Comparison of ENCODE assay signal across 8 cellular contexts in the genomic region with DNA sequence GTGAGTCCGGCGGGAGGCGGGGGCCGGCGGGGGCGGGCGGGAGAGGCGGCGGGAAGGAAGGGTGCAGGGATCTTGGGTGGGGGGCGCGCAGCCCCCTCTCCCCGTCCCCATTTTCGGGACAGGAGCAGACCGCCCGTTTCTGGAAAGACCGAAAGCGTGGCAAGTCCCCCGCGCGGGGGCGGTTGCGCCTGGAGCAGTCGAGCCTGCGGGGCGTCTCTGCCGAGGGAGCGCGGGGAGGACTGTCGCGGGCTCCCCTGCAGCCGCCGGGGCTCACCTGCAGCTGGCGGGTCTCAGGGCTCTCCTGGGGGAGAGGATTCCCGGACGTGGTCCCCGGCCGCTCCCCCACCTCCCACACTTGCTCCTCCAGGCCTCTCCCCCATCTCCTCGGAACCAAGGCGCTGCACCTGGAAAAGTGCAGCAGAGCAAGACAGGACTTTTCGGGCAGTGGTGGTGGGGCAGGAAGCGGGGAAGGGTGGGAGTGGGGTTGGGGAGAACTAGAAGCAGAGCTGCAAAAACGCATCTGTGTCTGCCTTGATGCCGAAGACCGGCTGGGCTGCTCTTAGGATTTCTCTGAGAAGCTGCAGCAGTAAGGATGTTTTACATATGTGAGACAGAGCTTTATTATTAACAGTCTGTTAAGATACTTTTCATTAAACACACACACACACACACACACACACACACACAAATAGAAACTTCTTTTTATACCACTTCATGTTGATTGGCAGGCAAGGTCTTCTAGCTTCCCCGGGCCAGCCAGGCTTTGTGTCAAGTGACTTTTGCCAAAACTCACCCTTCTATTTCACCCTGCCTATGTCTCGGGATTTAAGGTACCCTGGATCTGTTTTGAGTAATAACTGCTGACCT. TPM values are rescaled to one million over a fixed set of nuclear protein-coding genes. Genes with fewer than 3 reads are reported as not detected.
DNase-seq lines count a peak whose midpoint lies in the region; ATAC-seq, FAIRE-seq and TF ChIP-seq lines count a peak whose summit lies in the region.

No MANE protein-coding gene starts in this region.

- POLR2A ChIA-PET in CD4-positive, alpha-beta T cell (lab: Charles Lee) = interaction anchor here (0.9 to 4.5 kb wide), 4 partner anchors 14 to 1403 kb away, joined by 3 to 25 read pairs (median 4); a partner anchor contains a TSS

- peak overlapping the region; percentile 87 for H3K4me3 Mint-ChIP-seq in CD4-positive, alpha-beta T cell
- peak overlapping the region; percentile 72 to 87 for H3K4me3 Mint-ChIP-seq in activated T-cell treated with anti-CD3 and anti-CD28 coated beads, Interleukin-2, amount 50 U/mL, for 72 hours

- intact Hi-C loops in CD4-positive, alpha-beta T cell (cut with DNase I, micrococcal nuclease) = loop anchor here in 1 of 2 experiments (5.0 kb wide), 1 partner anchor 224 kb away; a partner anchor contains a TSS
- intact Hi-C loops in posterior vena cava (cut with DNase I) = no loop called here

- ATAC-seq in CD4-positive, alpha-beta T cell (ENCODE audit: poor library complexity) = peak; percentile 32
- ATAC-seq in GM19467 (IDR thresholded peaks at IDR 0.05; ENCODE audit: unreplicated experiment) = peak; percentile 8
- peak; percentile 21 to 24 for ATAC-seq in activated T-cell treated with anti-CD3 and anti-CD28 coated beads, Interleukin-2, amount 50 U/mL, for 72 hours (replicated peaks in 1 of 2)

- H3K9me3 Mint-ChIP-seq in CD4-positive, alpha-beta T cell = no peaks in the 10 kb centered on the region
- no peaks in the 10 kb centered on the region for H3K9me3 Mint-ChIP-seq in activated T-cell treated with anti-CD3 and anti-CD28 coated beads, Interleukin-2, amount 50 U/mL, for 72 hours

- no peaks in the 10 kb centered on the region for H3K9me3 ChIP-seq in CD4-positive, alpha-beta T cell (ENCODE audit: control insufficient read depth, low read length)

- peak in 8 of 10 experiments; percentile 4 to 45 (median 16) for DNase-seq in CD4-positive, alpha-beta T cell
- DNase-seq in NB4 (ENCODE audit: low read depth) (peak; percentile 70), frontal cortex (ENCODE audit: low spot score in 2 of 2) (peak; percentile 21 to 52), posterior vena cava (ENCODE audit: low spot score) (peak; percentile 80), HTR-8/SVneo (ENCODE audit: insufficient read length, low spot score) (no peak), foreskin melanocyte (no peak)
- DNase-seq in activated T-cell treated with anti-CD3 and anti-CD28 coated beads, Interleukin-2, amount 50 U/mL, for 72 hours = peak; percentile 53

- FAIRE-seq in frontal cortex (lab: Jason Lieb, UNC) (no peak), HTR-8/SVneo (lab: Jason Lieb, UNC) (no peak)

- H3K4me3 ChIP-seq in NB4 (ENCODE audit: low read depth, low read length) = peak overlapping the region; percentile 84

- CTCF ChIA-PET in CD4-positive, alpha-beta T cell (lab: Charles Lee) = interaction anchor here (0.9 kb wide), 1 partner anchor 97 kb away, joined by 4 read pairs; no protein-coding TSS in a partner anchor

- peaks cover 5% of the 10 kb centered on the region for H3K36me3 Mint-ChIP-seq in CD4-positive, alpha-beta T cell (ENCODE audit: low read depth)
- no peaks in the 10 kb centered on the region for H3K36me3 Mint-ChIP-seq in activated T-cell treated with anti-CD3 and anti-CD28 coated beads, Interleukin-2, amount 50 U/mL, for 72 hours (ENCODE audit: insufficient read depth in 2 of 2)

- H3K4me1 Mint-ChIP-seq in CD4-positive, alpha-beta T cell (ENCODE audit: low read depth) = peaks cover 61% of the 10 kb centered on the region
- H3K4me1 Mint-ChIP-seq in activated T-cell treated with anti-CD3 and anti-CD28 coated beads, Interleukin-2, amount 50 U/mL, for 72 hours (ENCODE audit: low read depth) = peaks cover 63% of the 10 kb centered on the region

- peak overlapping the region; percentile 74 for H3K27ac Mint-ChIP-seq in CD4-positive, alpha-beta T cell
- H3K27ac Mint-ChIP-seq in activated T-cell treated with anti-CD3 and anti-CD28 coated beads, Interleukin-2, amount 50 U/mL, for 72 hours = peak overlapping the region; percentile 74

- no peak for TF ChIP-seq POLR2A in NB4 (IDR thresholded peaks at IDR 0.05; ENCODE audit: extremely low read depth, insufficient read length)

- no peaks in the 10 kb centered on the region for H3K27me3 Mint-ChIP-seq in CD4-positive, alpha-beta T cell
- H3K27me3 Mint-ChIP-seq in activated T-cell treated with anti-CD3 and anti-CD28 coated beads, Interleukin-2, amount 50 U/mL, for 72 hours (ENCODE audit: low read depth) = no peaks in the 10 kb centered on the region

- H3K27me3 ChIP-seq in CD4-positive, alpha-beta T cell (ENCODE audit: control insufficient read depth, insufficient read depth, low read length) = no peaks in the 10 kb centered on the region

- no peak for TF ChIP-seq CTCF in CD4-positive, alpha-beta T cell (IDR thresholded peaks at IDR 0.05)
- TF ChIP-seq CTCF in NB4 (IDR thresholded peaks at IDR 0.05; ENCODE audit: low read depth, low read length) = no peak

- no peak overlapping the region for H3K27ac ChIP-seq in CD4-positive, alpha-beta T cell (ENCODE audit: low read depth, low read length)

RNA-seq across cellular contexts. Expression of a gene that starts 0.7 kb away (rescaled TPM):
- 10 to 100 TPM; 16.7 to 17.0 TPM for total RNA-seq in CD4-positive, alpha-beta T cell
- total RNA-seq in activated T-cell treated with anti-CD3 and anti-CD28 coated beads, Interleukin-2, amount 50 U/mL, for 72 hours = 10 to 100 TPM; 68.6 to 73.0 TPM
- total RNA-seq in frontal cortex (41.6 TPM), posterior vena cava (100 to 1,000 TPM; 120 to 138 TPM)

Comparison
In these comparisons a context has a peak if more than half of its experiments do, and no peak if none do; other contexts are left out.
1. DNase-seq: peak in CD4-positive, alpha-beta T cell (8 of 10), NB4 (single experiment), activated T-cell treated with anti-CD3 and anti-CD28 coated beads, Interleukin-2, amount 50 U/mL, for 72 hours (2 of 2), frontal cortex (2 of 2) and posterior vena cava (single experiment); none in HTR-8/SVneo (single experiment) and foreskin melanocyte (single experiment).
2. Peak in every context shown above with its lines, with median percentiles within 50 percentile points of each other: ATAC-seq.